In genomic region chr6:62623851-62624532, GRCh38 we compare ENCODE assay signal across 17 cellular contexts.
"Had no signal": no experiment of that assay in that cellular context is flagged by ENCODE, and none has a peak within 500 bp of the region (broad histone marks: within the 10 kb centered on the region; RNA-seq: fewer than 3 reads in every experiment).

No MANE protein-coding gene starts in this region.

- H3K4me1 ChIP-seq: ascending aorta, breast epithelium, gastrocnemius medialis had no signal

- H3K4me3 Mint-ChIP-seq: activated B cell treated with CpG ODN at 0.5 μM for 24 hours; activated naive CD4-positive, alpha-beta T cell treated with anti-CD3 and anti-CD28 coated beads for 36 hours; natural killer cell; T-helper 2 cell treated with Interferon-gamma antibody and Interleukin-4, amounts not matched to agents 5 μg/mL and 100 μg/mL, for 36 hours had no signal

- H3K27me3 ChIP-seq: ascending aorta, breast epithelium, gastrocnemius medialis, neutrophil had no signal

- H3K4me3 ChIP-seq: ascending aorta, breast epithelium, gastrocnemius medialis had no signal

- H3K36me3 Mint-ChIP-seq: natural killer cell had no signal

- H3K27ac ChIP-seq: ascending aorta, breast epithelium, gastrocnemius medialis, neutrophil had no signal

- H3K4me1 Mint-ChIP-seq: activated B cell treated with CpG ODN at 0.5 μM for 24 hours, natural killer cell had no signal

- DNase-seq: activated B cell treated with CpG ODN at 0.5 μM for 24 hours; activated CD4-positive, alpha-beta T cell treated with anti-CD3 and anti-CD28 coated beads, Interleukin-2, amount 50 U/mL, for 1 hour; activated CD8-positive, alpha-beta memory T cell treated with anti-CD3 and anti-CD28 coated beads for 24 hours; activated naive CD4-positive, alpha-beta T cell treated with anti-CD3 and anti-CD28 coated beads for 36 hours; gastrocnemius medialis; mesenchymal stem cell; natural killer cell; retina; stimulated activated CD4-positive, alpha-beta T cell treated with anti-CD3 and anti-CD28 coated beads, Interleukin-4, amount 100 ng/mL, for 24 hours; stimulated activated naive CD4-positive, alpha-beta T cell; substantia nigra; trophoblast cell had no signal

- H3K27me3 Mint-ChIP-seq: activated B cell treated with CpG ODN at 0.5 μM for 24 hours had no signal

- ATAC-seq: gastrocnemius medialis, left lobe of liver, natural killer cell had no signal

- H3K9me3 Mint-ChIP-seq: activated B cell treated with CpG ODN at 0.5 μM for 24 hours had no signal

- H3K27ac Mint-ChIP-seq: activated B cell treated with CpG ODN at 0.5 μM for 24 hours; activated naive CD4-positive, alpha-beta T cell treated with anti-CD3 and anti-CD28 coated beads for 36 hours; natural killer cell; T-helper 2 cell treated with Interferon-gamma antibody and Interleukin-4, amounts not matched to agents 5 μg/mL and 100 μg/mL, for 36 hours had no signal

- H3K36me3 ChIP-seq: ascending aorta, breast epithelium, gastrocnemius medialis, neutrophil had no signal

- H3K9me3 ChIP-seq: ascending aorta, breast epithelium, gastrocnemius medialis, neutrophil had no signal
